24 cellular contexts compared by ENCODE assay signal in genomic region chr14:45267084-45267483, GRCh38. TPM values are rescaled to one million over a fixed set of nuclear protein-coding genes. Genes with fewer than 3 reads are reported as not detected.
DNase-seq lines count a peak whose midpoint lies in the region; ATAC-seq and TF ChIP-seq lines count a peak whose summit lies in the region.
"Had no signal": no experiment of that assay in that cellular context is flagged by ENCODE, and none has a peak within 500 bp of the region (broad histone marks: within the 10 kb centered on the region; RNA-seq: fewer than 3 reads in every experiment).

No MANE protein-coding gene starts in this region.

- H3K9ac ChIP-seq in mesenchymal stem cell (ENCODE audit: low read length) (no peak overlapping the region), skeletal muscle tissue (ENCODE audit: low read depth in 1 of 3, low read length in 3 of 3) (no peak overlapping the region)

- no peak overlapping the region for H3K4me2 ChIP-seq in mesenchymal stem cell (ENCODE audit: low read length, poor library complexity, severe bottlenecking)
- H3K4me2 ChIP-seq: GM23338 had no signal

- H3K27ac ChIP-seq in breast epithelium (no peak overlapping the region), heart right ventricle (peak overlapping the region in 6 of 10 donors; percentile 49 to 79 (median 76)), mesenchymal stem cell (ENCODE audit: low read length, poor library complexity, severe bottlenecking) (no peak overlapping the region), skeletal muscle tissue (ENCODE audit: low read depth, low read length) (peak overlapping the region; percentile 81)
- H3K27ac ChIP-seq: 22Rv1, C4-2B, RWPE1 had no signal

- no peak overlapping the region for H3K4me3 Mint-ChIP-seq in MCF 10A (ENCODE audit: unreplicated experiment)
- H3K4me3 Mint-ChIP-seq: B cell; CD8-positive, alpha-beta T cell; GM23338; H9 had no signal

- H3K4me3 ChIP-seq in breast epithelium (no peak overlapping the region), heart right ventricle (no peak overlapping the region), mesenchymal stem cell (ENCODE audit: insufficient read depth in 1 of 2, low read depth in 1 of 2, low read length in 2 of 2) (no peak overlapping the region), skeletal muscle tissue (ENCODE audit: low read length in 3 of 3) (no peak overlapping the region)
- H3K4me3 ChIP-seq: GM23338, MG63 had no signal

- H3K36me3 ChIP-seq in breast epithelium: no peaks in the 10 kb centered on the region
- no peaks in the 10 kb centered on the region for H3K36me3 ChIP-seq in heart right ventricle
- H3K36me3 ChIP-seq in mesenchymal stem cell (ENCODE audit: control insufficient read depth in 1 of 2, insufficient read depth in 2 of 2, low read depth in 1 of 2, low read length in 2 of 2): no peaks in the 10 kb centered on the region
- H3K36me3 ChIP-seq in skeletal muscle tissue (ENCODE audit: control insufficient read depth in 3 of 3, insufficient read depth in 3 of 3, low read length in 3 of 3): no peaks in the 10 kb centered on the region
- H3K36me3 ChIP-seq: MG63 had no signal

- H2BK12ac ChIP-seq in mesenchymal stem cell (ENCODE audit: low read length in 2 of 2): no peak overlapping the region

- no peaks in the 10 kb centered on the region for H3K9me3 Mint-ChIP-seq in MCF 10A (ENCODE audit: unreplicated experiment)
- H3K9me3 Mint-ChIP-seq: CD8-positive, alpha-beta T cell had no signal

- H3K18ac ChIP-seq in mesenchymal stem cell (ENCODE audit: low read depth in 1 of 2, low read length in 2 of 2): no peak overlapping the region

- H3K4me1 ChIP-seq in breast epithelium (no peaks in the 10 kb centered on the region), heart right ventricle (peaks cover 0 to 15% (median 5%) of the 10 kb centered on the region in 9 donors), mesenchymal stem cell (ENCODE audit: control insufficient read depth, insufficient read depth, low read depth, low read length) (no peaks in the 10 kb centered on the region), skeletal muscle tissue (ENCODE audit: control insufficient read depth in 3 of 3, insufficient read depth in 3 of 3, low read length in 3 of 3) (peaks cover 0 to 12% (median 5%) of the 10 kb centered on the region in 3 donors)
- H3K4me1 ChIP-seq: Caco-2 had no signal

- H2BK15ac ChIP-seq in mesenchymal stem cell (ENCODE audit: low read depth, poor library complexity, severe bottlenecking): no peak overlapping the region

- H3K79me1 ChIP-seq in mesenchymal stem cell (replicated peaks; ENCODE audit: low read length, poor library complexity, severe bottlenecking): no peaks in the 10 kb centered on the region

- peaks cover 14% of the 10 kb centered on the region for H3K36me3 Mint-ChIP-seq in MCF 10A (ENCODE audit: insufficient read depth, unreplicated experiment)
- H3K36me3 Mint-ChIP-seq: CD8-positive, alpha-beta T cell had no signal

- POLR2A ChIA-PET in MCF 10A (lab: Yijun Ruan, JAX): interaction anchor here (2.0 to 4.5 kb wide), 2 partner anchors 12 to 14 kb away, joined by 4 to 20 read pairs; partner anchors contain the start of gene MIS18BP1

- no peak overlapping the region for H4K8ac ChIP-seq in mesenchymal stem cell (ENCODE audit: low read length)

- no peak overlapping the region for H2AFZ ChIP-seq in mesenchymal stem cell (ENCODE audit: low read depth, low read length)
- H2AFZ ChIP-seq: GM23338 had no signal

- CTCF ChIA-PET in MCF 10A (lab: Yijun Ruan, JAX): interaction anchor here (0.6 to 8.8 kb wide), 12 partner anchors 9 to 354 kb away, joined by 3 to 136 read pairs (median 8); partner anchors contain the start of gene MIS18BP1

- peak; percentile 70 to 97 (median 91) for ATAC-seq in heart right ventricle
- ATAC-seq: CD8-positive, alpha-beta T cell; GM23338; Panc1 had no signal

- TF ChIP-seq CTCF in MCF 10A (IDR thresholded peaks at IDR 0.05; ENCODE audit: unreplicated experiment) (no peak), breast epithelium (IDR thresholded peaks at IDR 0.05) (no peak), heart right ventricle (IDR thresholded peaks at IDR 0.05) (no peak)

- H3K27me3 ChIP-seq in breast epithelium (no peaks in the 10 kb centered on the region), heart right ventricle (no peaks in the 10 kb centered on the region), mesenchymal stem cell (ENCODE audit: control insufficient read depth in 1 of 2, insufficient read depth in 1 of 2, low read length in 2 of 2) (no peaks in the 10 kb centered on the region), skeletal muscle tissue (ENCODE audit: control insufficient read depth in 3 of 3, insufficient read depth in 3 of 3, low read length in 3 of 3) (no peaks in the 10 kb centered on the region)
- H3K27me3 ChIP-seq: MG63 had no signal

- H3K9me3 ChIP-seq in breast epithelium (peaks cover 0 to 6% of the 10 kb centered on the region in 2 donors), heart right ventricle (peaks cover 0 to 9% (median 0%) of the 10 kb centered on the region in 11 donors), mesenchymal stem cell (ENCODE audit: control insufficient read depth, low read length) (peaks cover 7% of the 10 kb centered on the region), skeletal muscle tissue (ENCODE audit: control insufficient read depth in 3 of 3, low read length in 3 of 3) (no peaks in the 10 kb centered on the region)
- H3K9me3 ChIP-seq: Caco-2, MG63 had no signal

- TF ChIP-seq POLR2A in breast epithelium (IDR thresholded peaks at IDR 0.05): no peak

- no peak overlapping the region for H4K91ac ChIP-seq in mesenchymal stem cell (ENCODE audit: low read length)

- no peak overlapping the region for H2BK5ac ChIP-seq in mesenchymal stem cell (ENCODE audit: low read depth, low read length, poor library complexity, severe bottlenecking)

- H3K23ac ChIP-seq in mesenchymal stem cell (ENCODE audit: low read length in 2 of 2): no peak overlapping the region

- no peak overlapping the region for H2BK120ac ChIP-seq in mesenchymal stem cell (ENCODE audit: low read depth, low read length)

- peak overlapping the region; percentile 10 for H3K27ac Mint-ChIP-seq in MCF 10A (ENCODE audit: low read depth, unreplicated experiment)
- H3K27ac Mint-ChIP-seq: B cell; CD8-positive, alpha-beta T cell; GM23338; H9 had no signal

- BruUV-seq in MCF 10A (replicated peaks; lab: Mats Ljungman, UMichigan): no TSS peak

- H3K4me1 Mint-ChIP-seq in MCF 10A (ENCODE audit: insufficient read depth, unreplicated experiment): no peaks in the 10 kb centered on the region
- H3K4me1 Mint-ChIP-seq: B cell had no signal

- no peak overlapping the region for H3K4ac ChIP-seq in mesenchymal stem cell (ENCODE audit: low read depth in 1 of 2, low read length in 2 of 2)

- DNase-seq in MCF 10A (ENCODE audit: unreplicated experiment) (no peak), breast epithelium (ENCODE audit: low spot score in 2 of 2) (no peak), heart right ventricle (peak in 1 of 2 donors; percentile 18), mesenchymal stem cell (peak; percentile 28), T1000 (lab: John Stamatoyannopoulos, UW) (no peak), NCI-H1436 treated with DMSO at 0.1 percent for 48 hours (lab: John Stamatoyannopoulos, UW) (no peak), T-helper 9 cell (no peak)
- DNase-seq: Caco-2; CD8-positive, alpha-beta T cell; H9; KBM-7; MG63; NCI-H1105 treated with DMSO at 0.1 percent for 48 hours; NCI-H2029 treated with DMSO at 0.1 percent for 48 hours; NCI-H446 treated with DMSO at 0.1 percent for 48 hours; NCI-H526 treated with DMSO at 0.1 percent for 48 hours; SIG-M5 had no signal

- H3K14ac ChIP-seq in mesenchymal stem cell (ENCODE audit: low read length in 2 of 2): no peak overlapping the region

- intact Hi-C loops in MCF 10A (cut with micrococcal nuclease) (no loop called here), breast epithelium (cut with DNase I; ENCODE audit: low total_unique reads) (no loop called here), heart right ventricle (cut with DNase I) (loop anchor here in 9 of 10 donors (2.0 to 10.0 kb wide), 5 partner anchors 132 to 370 kb away; partner anchors contain the start of genes FANCM (in 1 of the 9) and FKBP3 (in 1 of the 9))

- no peaks in the 10 kb centered on the region for H3K27me3 Mint-ChIP-seq in MCF 10A (ENCODE audit: insufficient read depth, unreplicated experiment)

- H2AK5ac ChIP-seq in mesenchymal stem cell (ENCODE audit: low read length, severe bottlenecking): no peak overlapping the region

RNA-seq across cellular contexts. Expression of gene MIS18BP1, which starts 14.1 kb away (rescaled TPM):
- total RNA-seq in MCF 10A (2022) (24.2 and 31.6 TPM in 2 replicates), breast epithelium (10 to 100 TPM; 46.7 to 64.4 (median 48.5) TPM), heart right ventricle (10 to 100 TPM in 3 of 10 donors, 1 to 10 TPM in 7; 4.7 to 11.2 (median 8.1) TPM), skeletal muscle tissue (14.6 TPM)
- polyA plus RNA-seq in heart right ventricle: 1 to 10 TPM; 2.4 to 2.9 TPM
- 16.1 TPM for polyA plus RNA-seq in mesenchymal stem cell (2013, experiment 1 of 2)
- 15.4 TPM for polyA plus RNA-seq in mesenchymal stem cell (2013, experiment 2 of 2)

Comparison
In these comparisons a context has a peak if more than half of its experiments do, and no peak if none do; other contexts are left out.
1. H3K27ac ChIP-seq: peak in heart right ventricle (6 of 10) and skeletal muscle tissue (single experiment); none in breast epithelium (0 of 2) and mesenchymal stem cell (single experiment).
2. intact Hi-C loops: an anchor here in heart right ventricle (2.0 to 10.0 kb wide); none called in MCF 10A and breast epithelium.